Comparison of ENCODE assay signal across 21 cellular contexts in the genomic region with DNA sequence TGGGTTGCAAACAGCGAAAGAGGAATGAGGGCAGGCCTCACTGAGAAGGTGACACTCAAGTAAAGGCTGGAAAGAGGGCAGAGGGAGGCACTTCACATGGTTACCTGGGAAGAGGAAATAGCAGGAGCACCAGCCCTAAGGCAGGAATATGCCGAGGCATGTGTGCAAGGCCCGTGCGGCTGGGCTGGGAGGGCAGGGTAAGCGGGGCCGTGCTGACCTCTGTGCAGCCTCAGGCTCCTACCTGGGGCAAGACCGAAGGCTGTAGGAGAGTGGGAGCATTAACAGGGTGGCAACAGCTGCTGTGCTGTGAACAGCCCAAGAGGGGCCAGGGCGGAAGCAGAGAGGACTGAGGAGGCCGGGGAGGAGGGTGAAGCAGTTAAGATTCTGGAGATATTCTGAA. TPM values are rescaled to one million over a fixed set of nuclear protein-coding genes. Genes with fewer than 3 reads are reported as not detected.
DNase-seq lines count a peak whose midpoint lies in the region; ATAC-seq, FAIRE-seq and TF ChIP-seq lines count a peak whose summit lies in the region.
"Had no signal": no experiment of that assay in that cellular context is flagged by ENCODE, and none has a peak within 500 bp of the region (broad histone marks: within the 10 kb centered on the region; RNA-seq: fewer than 3 reads in every experiment).

No MANE protein-coding gene starts in this region.

- H3K9me3 Mint-ChIP-seq in activated naive CD8-positive, alpha-beta T cell (ENCODE audit: low read depth) = no peaks in the 10 kb centered on the region
- H3K9me3 Mint-ChIP-seq in activated naive CD8-positive, alpha-beta T cell treated with anti-CD3 and anti-CD28 coated beads for 36 hours = no peaks in the 10 kb centered on the region
- H3K9me3 Mint-ChIP-seq: CD8-positive, alpha-beta T cell; HFFc6 had no signal

- peak overlapping the region; percentile 29 for H3K4me2 ChIP-seq in keratinocyte (ENCODE audit: control insufficient read depth, extremely low read depth, insufficient read depth, low read depth, low read length)
- H3K4me2 ChIP-seq: PC-9 had no signal

- no peak for TF ChIP-seq POLR2A in vagina (IDR thresholded peaks at IDR 0.05)

- no peaks in the 10 kb centered on the region for H4K20me1 ChIP-seq in keratinocyte (ENCODE audit: control insufficient read depth, extremely low read depth, insufficient read depth, low read length)

- peaks cover 4% of the 10 kb centered on the region for H3K4me1 Mint-ChIP-seq in activated naive CD8-positive, alpha-beta T cell (ENCODE audit: low read depth)
- H3K4me1 Mint-ChIP-seq in activated naive CD8-positive, alpha-beta T cell treated with anti-CD3 and anti-CD28 coated beads for 36 hours = peaks cover 6% of the 10 kb centered on the region

- H3K9me3 ChIP-seq in keratinocyte (ENCODE audit: control insufficient read depth, low read depth, low read length) = no peaks in the 10 kb centered on the region
- H3K9me3 ChIP-seq in vagina = no peaks in the 10 kb centered on the region

- no peaks in the 10 kb centered on the region for H3K9me1 ChIP-seq in keratinocyte (ENCODE audit: control insufficient read depth, extremely low read depth, insufficient read depth, low read length)

- H3K79me2 ChIP-seq in keratinocyte (ENCODE audit: control insufficient read depth, insufficient read depth, low read length) = no peaks in the 10 kb centered on the region

- H3K27ac Mint-ChIP-seq in activated naive CD8-positive, alpha-beta T cell = peak overlapping the region; percentile 22
- no peak overlapping the region for H3K27ac Mint-ChIP-seq in activated naive CD8-positive, alpha-beta T cell treated with anti-CD3 and anti-CD28 coated beads for 36 hours
- H3K27ac Mint-ChIP-seq: CD8-positive, alpha-beta T cell; HFFc6 had no signal

- no peaks in the 10 kb centered on the region for H3K27me3 ChIP-seq in bronchial epithelial cell (ENCODE audit: control insufficient read depth, insufficient read depth, low read length)
- H3K27me3 ChIP-seq in keratinocyte (ENCODE audit: control insufficient read depth, extremely low read depth, insufficient read depth, low read length) = no peaks in the 10 kb centered on the region
- no peaks in the 10 kb centered on the region for H3K27me3 ChIP-seq in vagina

- dilution Hi-C loops in keratinocyte (cut with MboI; ENCODE audit: extremely low pct_ligation_motif_present, low sequenced_read_pairs) = no loop called here

- peak overlapping the region; percentile 71 for H3K9ac ChIP-seq in keratinocyte (ENCODE audit: control insufficient read depth, extremely low read depth, insufficient read depth, low read length)

- H3K4me3 Mint-ChIP-seq in activated naive CD8-positive, alpha-beta T cell = no peak overlapping the region
- H3K4me3 Mint-ChIP-seq in activated naive CD8-positive, alpha-beta T cell treated with anti-CD3 and anti-CD28 coated beads for 36 hours = no peak overlapping the region
- H3K4me3 Mint-ChIP-seq: CD8-positive, alpha-beta T cell; HFFc6 had no signal

- TF ChIP-seq CTCF in bronchial epithelial cell (IDR thresholded peaks at IDR 0.05; ENCODE audit: insufficient read depth, low read length, severe bottlenecking) (no peak), keratinocyte (optimal IDR thresholded peaks at IDR 0.05 in 1 of 3, IDR thresholded peaks at IDR 0.05 in 1 of 3, conservative IDR thresholded peaks at IDR 0.05 in 1 of 3; ENCODE audit: extremely low read depth in 1 of 3, insufficient read depth in 2 of 3, low read length in 3 of 3) (no peak), vagina (IDR thresholded peaks at IDR 0.05) (no peak)

- no peak overlapping the region for H3K4me3 ChIP-seq in bronchial epithelial cell (ENCODE audit: low read depth, low read length)
- no peak overlapping the region for H3K4me3 ChIP-seq in keratinocyte (ENCODE audit: control insufficient read depth in 2 of 3, extremely low read depth in 1 of 3, insufficient read depth in 2 of 3, low read depth in 1 of 3, low read length in 3 of 3)
- H3K4me3 ChIP-seq in vagina = no peak overlapping the region
- H3K4me3 ChIP-seq: PC-9 had no signal

- H3K27ac ChIP-seq in keratinocyte (ENCODE audit: control insufficient read depth, insufficient read depth, low read length) (peak overlapping the region; percentile 97), vagina (peak overlapping the region; percentile 53)
- H3K27ac ChIP-seq: PC-9 had no signal

- H2AFZ ChIP-seq in keratinocyte (ENCODE audit: control insufficient read depth, low read length) = no peak overlapping the region
- H2AFZ ChIP-seq: PC-9 had no signal

- ATAC-seq in HG02973 (IDR thresholded peaks at IDR 0.05; ENCODE audit: unreplicated experiment) (no peak), GM21576 (IDR thresholded peaks at IDR 0.05; ENCODE audit: unreplicated experiment) (no peak)
- ATAC-seq: CD8-positive, alpha-beta T cell had no signal

- FAIRE-seq in bronchial epithelial cell (lab: Jason Lieb, UNC) (no peak), keratinocyte (lab: Jason Lieb, UNC) (peak; percentile 96)
- FAIRE-seq: D721Med, GM12891, H54 had no signal

- intact Hi-C loops in vagina (cut with DNase I) = no loop called here

- H3K36me3 Mint-ChIP-seq in activated naive CD8-positive, alpha-beta T cell = peaks cover 13% of the 10 kb centered on the region
- peaks cover 13% of the 10 kb centered on the region for H3K36me3 Mint-ChIP-seq in activated naive CD8-positive, alpha-beta T cell treated with anti-CD3 and anti-CD28 coated beads for 36 hours

- H3K4me1 ChIP-seq in keratinocyte (ENCODE audit: control insufficient read depth, extremely low read depth, insufficient read depth, low read length) (peaks cover 67% of the 10 kb centered on the region), vagina (peaks cover 31% of the 10 kb centered on the region)

- no peaks in the 10 kb centered on the region for H3K27me3 Mint-ChIP-seq in activated naive CD8-positive, alpha-beta T cell
- H3K27me3 Mint-ChIP-seq in activated naive CD8-positive, alpha-beta T cell treated with anti-CD3 and anti-CD28 coated beads for 36 hours = no peaks in the 10 kb centered on the region

- no peak for DNase-seq in activated naive CD8-positive, alpha-beta T cell treated with anti-CD3 and anti-CD28 coated beads for 36 hours
- peak; percentile 44 for DNase-seq in bronchial epithelial cell (ENCODE audit: low read depth)
- DNase-seq in keratinocyte (ENCODE audit: low read depth, low spot score) = no peak
- DNase-seq in vagina (ENCODE audit: extremely low spot score in 2 of 2) = no peak
- DNase-seq in NCI-H187 treated with DMSO at 0.1 percent for 48 hours (lab: John Stamatoyannopoulos, UW) = no peak
- DNase-seq: CD8-positive, alpha-beta T cell; DND-41; GDM1; HFFc6; KBM-7; NCI-H1436 treated with DMSO at 0.1 percent for 48 hours; NCI-H2227 treated with DMSO at 0.1 percent for 48 hours; NCI-H524; PC-9; Right ventricle myocardium superior had no signal

- H3K36me3 ChIP-seq in bronchial epithelial cell (ENCODE audit: control insufficient read depth, insufficient read depth, low read length) (peaks cover 1% of the 10 kb centered on the region), keratinocyte (ENCODE audit: control insufficient read depth in 2 of 2, extremely low read depth in 1 of 2, insufficient read depth in 2 of 2, low read length in 2 of 2) (peaks cover 2 to 8% of the 10 kb centered on the region in 2 experiments), vagina (peaks cover 0 to 44% of the 10 kb centered on the region in 2 donors)

RNA-seq across cellular contexts. Expression of gene SH3PXD2A, which starts 24.0 kb away (rescaled TPM):
- 10 to 100 TPM; 10.2 to 10.9 TPM for total RNA-seq in activated naive CD8-positive, alpha-beta T cell treated with anti-CD3 and anti-CD28 coated beads for 36 hours
- total RNA-seq in bronchial epithelial cell (12.4 and 16.1 TPM in 2 replicates), vagina (56.2 TPM)
- 31.0 to 56.6 TPM (median 33.9 TPM) in 3 replicates for polyA plus RNA-seq in keratinocyte
- 22.4 TPM for polyA plus RNA-seq in keratinocyte (2011; ENCODE audit: low read depth)
- 32.2 and 35.6 TPM in 2 replicates for polyA plus RNA-seq in keratinocyte (2011; cell fraction: cytosol; rRNA removed)
- polyA plus RNA-seq in keratinocyte (2011; cell fraction: nucleus; rRNA removed) = 116 and 136 TPM in 2 replicates
- polyA plus RNA-seq in keratinocyte (2012; ENCODE audit: low replicate concordance) = 46.1 and 73.7 TPM in 2 replicates
- 46.4 to 127 TPM (median 59.1 TPM) in 3 replicates for polyA minus RNA-seq in keratinocyte
- 63.7 TPM for polyA minus RNA-seq in keratinocyte (2011; cell fraction: cytosol; rRNA and poly(A)+ RNA removed)
- 88.9 and 140 TPM in 2 replicates for polyA minus RNA-seq in keratinocyte (2011; cell fraction: nucleus; rRNA and poly(A)+ RNA removed)

RNA-seq across cellular contexts. Expression of gene STN1, which starts 38.6 kb away (rescaled TPM):
- total RNA-seq in activated naive CD8-positive, alpha-beta T cell treated with anti-CD3 and anti-CD28 coated beads for 36 hours = 10 to 100 TPM; 25.4 to 25.5 TPM
- total RNA-seq in bronchial epithelial cell (40.7 and 67.7 TPM in 2 replicates), vagina (22.3 TPM)
- 29.0 to 32.5 TPM (median 30.5 TPM) in 3 replicates for polyA plus RNA-seq in keratinocyte
- polyA plus RNA-seq in keratinocyte (2011; ENCODE audit: low read depth) = 16.5 TPM
- 38.0 and 49.4 TPM in 2 replicates for polyA plus RNA-seq in keratinocyte (2011; cell fraction: cytosol; rRNA removed)
- 20.2 and 22.2 TPM in 2 replicates for polyA plus RNA-seq in keratinocyte (2011; cell fraction: nucleus; rRNA removed)
- polyA plus RNA-seq in keratinocyte (2012; ENCODE audit: low replicate concordance) = 23.7 and 24.4 TPM in 2 replicates
- polyA minus RNA-seq in keratinocyte = 18.4 to 22.3 TPM (median 21.6 TPM) in 3 replicates
- 18.0 TPM for polyA minus RNA-seq in keratinocyte (2011; cell fraction: cytosol; rRNA and poly(A)+ RNA removed)
- 6.2 and 12.6 TPM in 2 replicates for polyA minus RNA-seq in keratinocyte (2011; cell fraction: nucleus; rRNA and poly(A)+ RNA removed)
